Comparison of ENCODE assay signal across 8 cellular contexts in genomic region chr2:191013876-191014652, GRCh38. TPM values are rescaled to one million over a fixed set of nuclear protein-coding genes. Genes with fewer than 3 reads are reported as not detected.
DNase-seq lines count a peak whose midpoint lies in the region; ATAC-seq and TF ChIP-seq lines count a peak whose summit lies in the region.

TSS of gene STAT1 (minus strand) at chr2:191014171. CDS start at chr2:191010003, 4,168 bp downstream.

- DNase-seq in Daoy (ENCODE audit: low read depth) (peak; percentile 94), RKO (ENCODE audit: low spot score) (peak; percentile 91), fibroblast of peridontal ligament (ENCODE audit: extremely low read depth) (peak; percentile 90), natural killer cell (peak; percentile 99)
- peak; percentile 97 for DNase-seq in activated T-helper 1 cell treated with anti-CD3 and anti-CD28 coated beads, Interleukin-12 subunit alpha, Interleukin-12 subunit beta, Interleukin-2, Interleukin-4 antibody, amounts not matched to agents 30 ng/mL and 10 ng/mL and 1 ng/mL, durations not matched to agents 14 hours and 24 hours and 36 hours (ENCODE audit: low spot score)
- DNase-seq in stimulated activated naive CD4-positive, alpha-beta T cell (lab: John Stamatoyannopoulos, UW): peak; percentile 89 to 96 (median 94)

- H3K27ac ChIP-seq in KOPT-K1 (ENCODE audit: low read depth, low read length, poor library complexity, severe bottlenecking): peak within 1 kb of the TSS; percentile 82

- H3K36me3 ChIP-seq in KOPT-K1 (ENCODE audit: insufficient read depth, low read length): peaks cover 36% of the 10 kb centered on the region

- H3K9me3 ChIP-seq in KOPT-K1 (ENCODE audit: insufficient read depth, low read length, poor library complexity, severe bottlenecking): no peaks in the 10 kb centered on the region

- peaks cover 49% of the 10 kb centered on the region for H3K4me1 Mint-ChIP-seq in activated T-helper 1 cell treated with anti-CD3 and anti-CD28 coated beads, Interleukin-12 subunit alpha, Interleukin-12 subunit beta, Interleukin-2, Interleukin-4 antibody, amounts not matched to agents 30 ng/mL and 10 ng/mL and 1 ng/mL, durations not matched to agents 14 hours and 24 hours and 36 hours (ENCODE audit: low read depth)
- H3K4me1 Mint-ChIP-seq in natural killer cell: peaks cover 5 to 11% of the 10 kb centered on the region in 2 donors

- H3K36me3 Mint-ChIP-seq in activated T-helper 1 cell treated with anti-CD3 and anti-CD28 coated beads, Interleukin-12 subunit alpha, Interleukin-12 subunit beta, Interleukin-2, Interleukin-4 antibody, amounts not matched to agents 30 ng/mL and 10 ng/mL and 1 ng/mL, durations not matched to agents 14 hours and 24 hours and 36 hours (ENCODE audit: low read depth): peaks cover 18% of the 10 kb centered on the region
- H3K36me3 Mint-ChIP-seq in natural killer cell: peaks cover 6% of the 10 kb centered on the region

- no peak within 1 kb of the TSS for H3K27ac Mint-ChIP-seq in activated T-helper 1 cell treated with anti-CD3 and anti-CD28 coated beads, Interleukin-12 subunit alpha, Interleukin-12 subunit beta, Interleukin-2, Interleukin-4 antibody, amounts not matched to agents 30 ng/mL and 10 ng/mL and 1 ng/mL, durations not matched to agents 14 hours and 24 hours and 36 hours
- no peak within 1 kb of the TSS for H3K27ac Mint-ChIP-seq in natural killer cell

- peaks cover 5% of the 10 kb centered on the region for H3K9me3 Mint-ChIP-seq in activated T-helper 1 cell treated with anti-CD3 and anti-CD28 coated beads, Interleukin-12 subunit alpha, Interleukin-12 subunit beta, Interleukin-2, Interleukin-4 antibody, amounts not matched to agents 30 ng/mL and 10 ng/mL and 1 ng/mL, durations not matched to agents 14 hours and 24 hours and 36 hours
- H3K9me3 Mint-ChIP-seq in natural killer cell: no peaks in the 10 kb centered on the region

- no peak within 1 kb of the TSS for H3K4me3 Mint-ChIP-seq in activated T-helper 1 cell treated with anti-CD3 and anti-CD28 coated beads, Interleukin-12 subunit alpha, Interleukin-12 subunit beta, Interleukin-2, Interleukin-4 antibody, amounts not matched to agents 30 ng/mL and 10 ng/mL and 1 ng/mL, durations not matched to agents 14 hours and 24 hours and 36 hours
- no peak within 1 kb of the TSS for H3K4me3 Mint-ChIP-seq in natural killer cell

- TF ChIP-seq CTCF in natural killer cell (IDR thresholded peaks at IDR 0.05): no peak

- no peaks in the 10 kb centered on the region for H3K27me3 Mint-ChIP-seq in activated T-helper 1 cell treated with anti-CD3 and anti-CD28 coated beads, Interleukin-12 subunit alpha, Interleukin-12 subunit beta, Interleukin-2, Interleukin-4 antibody, amounts not matched to agents 30 ng/mL and 10 ng/mL and 1 ng/mL, durations not matched to agents 14 hours and 24 hours and 36 hours (ENCODE audit: insufficient read depth)
- H3K27me3 Mint-ChIP-seq in natural killer cell (ENCODE audit: low read depth in 2 of 2): no peaks in the 10 kb centered on the region

- ATAC-seq in GM21825 (IDR thresholded peaks at IDR 0.05; ENCODE audit: unreplicated experiment): peak; percentile 81
- ATAC-seq in natural killer cell: peak; percentile 86 to 97 (median 91)

- intact Hi-C loops in activated T-helper 1 cell treated with anti-CD3 and anti-CD28 coated beads, Interleukin-12 subunit alpha, Interleukin-12 subunit beta, Interleukin-2, Interleukin-4 antibody, amounts not matched to agents 30 ng/mL and 10 ng/mL and 1 ng/mL, durations not matched to agents 14 hours and 24 hours and 36 hours (cut with micrococcal nuclease): loop anchor here (1.0 to 10.0 kb wide), 11 partner anchors 8 to 1572 kb away; partner anchors contain the start of genes ASNSD1, MFSD6, NEMP2 and WDR75
- intact Hi-C loops in natural killer cell (cut with micrococcal nuclease): loop anchor here (1.0 to 2.0 kb wide), 3 partner anchors 17 to 663 kb away; no protein-coding TSS in a partner anchor

RNA-seq across cellular contexts. Expression of gene STAT1, which starts in this region (rescaled TPM):
- 44.7 and 58.5 TPM in 2 replicates for total RNA-seq in Daoy (2014; rRNA removed; shearing (Covaris generic))
- 129 and 136 TPM in 2 replicates for total RNA-seq in activated T-helper 1 cell treated with anti-CD3 and anti-CD28 coated beads, Interleukin-12 subunit alpha, Interleukin-12 subunit beta, Interleukin-2, Interleukin-4 antibody, amounts not matched to agents 30 ng/mL and 10 ng/mL and 1 ng/mL, durations not matched to agents 14 hours and 24 hours and 36 hours
- total RNA-seq in natural killer cell: 10 to 100 TPM; 49.1 to 91.6 (median 86.2) TPM

Comparison
In these comparisons a context has a peak if more than half of its experiments do, and no peak if none do; other contexts are left out.
1. Peak in every context shown above with its lines: DNase-seq, ATAC-seq and H3K27ac ChIP-seq.